15 cellular contexts compared by ENCODE assay signal in the genomic region with DNA sequence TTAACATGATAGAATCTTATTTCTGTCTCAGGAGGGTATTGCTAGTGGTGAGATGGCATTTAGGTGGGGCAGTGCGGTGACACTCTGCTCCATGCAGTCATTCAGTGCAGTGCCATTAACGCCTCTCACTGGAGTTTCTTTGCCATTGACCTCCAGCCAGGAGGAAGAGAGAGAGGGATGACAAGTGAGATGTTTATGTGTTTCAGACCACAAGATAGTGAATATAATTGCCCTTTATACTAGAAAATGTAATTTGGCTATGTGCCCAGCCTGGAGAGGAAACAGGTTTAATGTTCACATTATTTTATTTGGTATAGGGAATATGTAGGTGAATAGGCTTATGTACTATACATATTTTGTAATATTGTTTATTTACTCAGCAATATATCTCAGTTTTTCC.
"Had no signal": no experiment of that assay in that cellular context is flagged by ENCODE, and none has a peak within 500 bp of the region (broad histone marks: within the 10 kb centered on the region; RNA-seq: fewer than 3 reads in every experiment).

No MANE protein-coding gene starts in this region.

- H3K36me3 Mint-ChIP-seq: naive B cell, WTC11 had no signal

- H3K9me3 ChIP-seq: breast epithelium, heart left ventricle, pancreas, suprapubic skin, upper lobe of right lung had no signal

- H3K27me3 Mint-ChIP-seq: activated CD4-positive, alpha-beta T cell treated with anti-CD3 and anti-CD28 coated beads, Interleukin-2, amount 10 ng/mL, durations not matched to agents 24 days and 14 days; naive B cell had no signal

- FAIRE-seq: islet of Langerhans, pancreas had no signal

- H3K4me3 ChIP-seq: breast epithelium, heart left ventricle, pancreas, suprapubic skin, upper lobe of right lung had no signal

- H3K27ac Mint-ChIP-seq: activated CD4-positive, alpha-beta T cell treated with anti-CD3 and anti-CD28 coated beads, Interleukin-2, amount 10 ng/mL, durations not matched to agents 24 days and 14 days; activated T-helper 1 cell treated with anti-CD3 and anti-CD28 coated beads, Interleukin-12 subunit alpha, Interleukin-12 subunit beta, Interleukin-2, Interleukin-4 antibody, amounts not matched to agents 30 ng/mL and 10 ng/mL and 1 ng/mL, durations not matched to agents 14 hours and 24 hours and 36 hours; naive B cell; WTC11 had no signal

- H3K4me3 Mint-ChIP-seq: activated CD4-positive, alpha-beta T cell treated with anti-CD3 and anti-CD28 coated beads, Interleukin-2, amount 10 ng/mL, durations not matched to agents 24 days and 14 days; activated T-helper 1 cell treated with anti-CD3 and anti-CD28 coated beads, Interleukin-12 subunit alpha, Interleukin-12 subunit beta, Interleukin-2, Interleukin-4 antibody, amounts not matched to agents 30 ng/mL and 10 ng/mL and 1 ng/mL, durations not matched to agents 14 hours and 24 hours and 36 hours; naive B cell; WTC11 had no signal

- H3K36me3 ChIP-seq: breast epithelium, heart left ventricle, pancreas, suprapubic skin, upper lobe of right lung had no signal

- H3K27me3 ChIP-seq: breast epithelium, foreskin keratinocyte, heart left ventricle, pancreas, suprapubic skin, upper lobe of right lung had no signal

- DNase-seq: activated CD4-positive, alpha-beta T cell treated with anti-CD3 and anti-CD28 coated beads, Interleukin-2, amount 10 ng/mL, durations not matched to agents 24 days and 14 days; activated naive CD4-positive, alpha-beta T cell; aorta; foreskin keratinocyte; heart left ventricle; naive B cell; pancreas; stimulated activated CD4-positive, alpha-beta T cell treated with anti-CD3 and anti-CD28 coated beads, Interleukin-2, amount 100 ng/mL, for 48 hours; stimulated activated naive CD8-positive, alpha-beta T cell treated with anti-CD3 and anti-CD28 coated beads, Interleukin-15, Interleukin-2, amounts not matched to agents 100 U/mL and 50 U/mL, for 24 hours; upper lobe of right lung had no signal

- H3K27ac ChIP-seq: breast epithelium, foreskin keratinocyte, heart left ventricle, pancreas, suprapubic skin, upper lobe of right lung had no signal

- H3K4me1 Mint-ChIP-seq: activated CD4-positive, alpha-beta T cell treated with anti-CD3 and anti-CD28 coated beads, Interleukin-2, amount 10 ng/mL, durations not matched to agents 24 days and 14 days; naive B cell; WTC11 had no signal

- H3K9me3 Mint-ChIP-seq: activated CD4-positive, alpha-beta T cell treated with anti-CD3 and anti-CD28 coated beads, Interleukin-2, amount 10 ng/mL, durations not matched to agents 24 days and 14 days; activated T-helper 1 cell treated with anti-CD3 and anti-CD28 coated beads, Interleukin-12 subunit alpha, Interleukin-12 subunit beta, Interleukin-2, Interleukin-4 antibody, amounts not matched to agents 30 ng/mL and 10 ng/mL and 1 ng/mL, durations not matched to agents 14 hours and 24 hours and 36 hours had no signal

- H3K4me1 ChIP-seq: breast epithelium, foreskin keratinocyte, heart left ventricle, pancreas, suprapubic skin, upper lobe of right lung had no signal
